Comparison of ENCODE assay signal across 8 cellular contexts in the genomic region with DNA sequence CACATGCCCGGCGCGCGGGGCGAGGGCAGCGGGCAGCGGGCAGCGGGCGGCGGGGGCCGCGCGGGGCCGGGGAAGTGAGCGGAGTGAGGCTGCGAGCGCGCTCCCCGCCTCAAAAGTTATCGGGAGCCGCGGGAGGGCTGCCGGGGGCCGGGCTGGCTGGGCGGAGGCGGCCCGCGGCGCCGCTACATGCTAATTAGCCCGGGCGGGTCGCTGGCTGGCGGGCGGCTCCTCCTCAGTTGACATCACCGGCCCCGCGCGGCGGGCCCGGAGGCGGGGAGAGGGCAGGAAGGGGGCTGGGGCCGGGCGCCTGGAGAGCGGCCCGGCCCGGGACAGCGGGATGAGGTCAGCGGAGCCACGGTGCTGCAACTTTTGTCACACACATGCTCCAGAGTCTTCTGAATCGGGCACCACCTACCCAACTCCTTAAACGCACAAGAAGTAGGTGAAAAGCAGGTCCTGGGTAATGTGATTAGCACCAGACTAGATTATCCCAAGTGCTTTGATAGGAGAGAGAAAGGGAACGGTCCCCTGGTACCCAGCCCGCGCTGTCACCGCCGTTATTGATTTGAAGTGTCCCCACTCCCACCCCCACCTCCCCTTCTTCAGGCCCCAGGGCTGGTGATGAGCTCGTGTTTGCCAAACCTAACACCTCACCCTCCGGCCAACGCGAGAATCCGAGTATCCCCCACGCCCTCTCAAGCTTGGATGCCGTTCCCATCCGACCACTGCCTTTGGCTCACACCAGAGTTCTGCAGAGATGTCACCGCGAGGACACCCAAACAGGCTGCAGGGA. TPM values are rescaled to one million over a fixed set of nuclear protein-coding genes. Genes with fewer than 3 reads are reported as not detected.
DNase-seq lines count a peak whose midpoint lies in the region; ATAC-seq and TF ChIP-seq lines count a peak whose summit lies in the region.

A gene with protein sequence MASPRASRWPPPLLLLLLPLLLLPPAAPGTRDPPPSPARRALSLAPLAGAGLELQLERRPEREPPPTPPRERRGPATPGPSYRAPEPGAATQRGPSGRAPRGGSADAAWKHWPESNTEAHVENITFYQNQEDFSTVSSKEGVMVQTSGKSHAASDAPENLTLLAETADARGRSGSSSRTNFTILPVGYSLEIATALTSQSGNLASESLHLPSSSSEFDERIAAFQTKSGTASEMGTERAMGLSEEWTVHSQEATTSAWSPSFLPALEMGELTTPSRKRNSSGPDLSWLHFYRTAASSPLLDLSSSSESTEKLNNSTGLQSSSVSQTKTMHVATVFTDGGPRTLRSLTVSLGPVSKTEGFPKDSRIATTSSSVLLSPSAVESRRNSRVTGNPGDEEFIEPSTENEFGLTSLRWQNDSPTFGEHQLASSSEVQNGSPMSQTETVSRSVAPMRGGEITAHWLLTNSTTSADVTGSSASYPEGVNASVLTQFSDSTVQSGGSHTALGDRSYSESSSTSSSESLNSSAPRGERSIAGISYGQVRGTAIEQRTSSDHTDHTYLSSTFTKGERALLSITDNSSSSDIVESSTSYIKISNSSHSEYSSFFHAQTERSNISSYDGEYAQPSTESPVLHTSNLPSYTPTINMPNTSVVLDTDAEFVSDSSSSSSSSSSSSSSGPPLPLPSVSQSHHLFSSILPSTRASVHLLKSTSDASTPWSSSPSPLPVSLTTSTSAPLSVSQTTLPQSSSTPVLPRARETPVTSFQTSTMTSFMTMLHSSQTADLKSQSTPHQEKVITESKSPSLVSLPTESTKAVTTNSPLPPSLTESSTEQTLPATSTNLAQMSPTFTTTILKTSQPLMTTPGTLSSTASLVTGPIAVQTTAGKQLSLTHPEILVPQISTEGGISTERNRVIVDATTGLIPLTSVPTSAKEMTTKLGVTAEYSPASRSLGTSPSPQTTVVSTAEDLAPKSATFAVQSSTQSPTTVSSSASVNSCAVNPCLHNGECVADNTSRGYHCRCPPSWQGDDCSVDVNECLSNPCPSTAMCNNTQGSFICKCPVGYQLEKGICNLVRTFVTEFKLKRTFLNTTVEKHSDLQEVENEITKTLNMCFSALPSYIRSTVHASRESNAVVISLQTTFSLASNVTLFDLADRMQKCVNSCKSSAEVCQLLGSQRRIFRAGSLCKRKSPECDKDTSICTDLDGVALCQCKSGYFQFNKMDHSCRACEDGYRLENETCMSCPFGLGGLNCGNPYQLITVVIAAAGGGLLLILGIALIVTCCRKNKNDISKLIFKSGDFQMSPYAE (N-terminal part only) (minus strand): TSS at position 85 of the 793 bp plus-strand sequence. CDS start 107 bp downstream, outside the sequence.

- WGBS in adipose tissue, 3 donors, result 2 to 4% (median 2%) methylated on average over 58 to 67 of the region's 67 CpGs
- WGBS in prostate gland, result under 1% methylated on average over 48 of the region's 67 CpGs

- H3K36me3 Mint-ChIP-seq in CD4-positive, CD25-positive, alpha-beta regulatory T cell, result no peaks in the 10 kb centered on the region

- no peaks in the 10 kb centered on the region for H3K9me3 Mint-ChIP-seq in CD4-positive, CD25-positive, alpha-beta regulatory T cell

- peak within 1 kb of the TSS; percentile 92 to 95 (median 94) for H3K27ac Mint-ChIP-seq in CD4-positive, CD25-positive, alpha-beta regulatory T cell

- peaks cover 11% of the 10 kb centered on the region for H3K27me3 Mint-ChIP-seq in CD4-positive, CD25-positive, alpha-beta regulatory T cell

- peak in 1 of 4 experiments; percentile 2 for TF ChIP-seq CTCF in prostate gland (IDR thresholded peaks at IDR 0.05)
- TF ChIP-seq CTCF in upper lobe of right lung (IDR thresholded peaks at IDR 0.05), result no peak

- peaks cover 19 to 44% (median 34%) of the 10 kb centered on the region in 4 donors for H3K4me1 Mint-ChIP-seq in CD4-positive, CD25-positive, alpha-beta regulatory T cell

- peak within 1 kb of the TSS; percentile 90 for H3K4me3 ChIP-seq in CD4-positive, CD25-positive, alpha-beta regulatory T cell (ENCODE audit: low read depth, low read length)
- H3K4me3 ChIP-seq in prostate gland (peak within 1 kb of the TSS; percentile 53 to 55), upper lobe of right lung (peak within 1 kb of the TSS; percentile 84)

- peak; percentile 66 for TF ChIP-seq POLR2A in prostate gland (IDR thresholded peaks at IDR 0.05)

- peak within 1 kb of the TSS; percentile 86 for H3K27ac ChIP-seq in CD4-positive, CD25-positive, alpha-beta regulatory T cell (ENCODE audit: insufficient read depth, low read length, poor library complexity, severe bottlenecking)
- H3K27ac ChIP-seq in adipose tissue (ENCODE audit: low read depth, low read length) (no peak within 1 kb of the TSS), prostate gland (peak within 1 kb of the TSS; percentile 77 to 80), upper lobe of right lung (peak within 1 kb of the TSS; percentile 89)

- DNase-seq in CD4-positive, CD25-positive, alpha-beta regulatory T cell, result peak; percentile 64 to 79 (median 72)
- DNase-seq in HUDEP-2 (lab: John Stamatoyannopoulos, UW; ENCODE audit: unreplicated experiment in 76 of 76), result peak in 48 of 76 experiments; percentile 5 to 56 (median 28)
- DNase-seq in T follicular helper cell (ENCODE audit: low read depth), result peak; percentile 59
- peak; percentile 94 for DNase-seq in left cardiac atrium
- peak; percentile 84 for DNase-seq in prostate gland (ENCODE audit: low spot score)
- DNase-seq in upper lobe of right lung, result peak; percentile 93

- H3K9me3 ChIP-seq in CD4-positive, CD25-positive, alpha-beta regulatory T cell (ENCODE audit: control insufficient read depth in 2 of 2, low read length in 2 of 2), result no peaks in the 10 kb centered on the region
- H3K9me3 ChIP-seq in prostate gland, result no peaks in the 10 kb centered on the region
- no peaks in the 10 kb centered on the region for H3K9me3 ChIP-seq in upper lobe of right lung

- peaks cover 45% of the 10 kb centered on the region for H3K4me1 ChIP-seq in CD4-positive, CD25-positive, alpha-beta regulatory T cell (ENCODE audit: control insufficient read depth, insufficient read depth, low read length, poor library complexity, severe bottlenecking)
- H3K4me1 ChIP-seq in prostate gland (replicated peaks), result peaks cover 5% of the 10 kb centered on the region
- H3K4me1 ChIP-seq in upper lobe of right lung, result peaks cover 52% of the 10 kb centered on the region

- ATAC-seq in CD4-positive, CD25-positive, alpha-beta regulatory T cell (ENCODE audit: low read depth in 2 of 2), result peak; percentile 72 to 74
- ATAC-seq in GM19452 (IDR thresholded peaks at IDR 0.05; ENCODE audit: unreplicated experiment) (peak; percentile 49), left cardiac atrium (peak; percentile 87 to 88), upper lobe of right lung (peak; percentile 94)

- peak within 1 kb of the TSS; percentile 92 to 99 (median 96) for H3K4me3 Mint-ChIP-seq in CD4-positive, CD25-positive, alpha-beta regulatory T cell

- H3K36me3 ChIP-seq in CD4-positive, CD25-positive, alpha-beta regulatory T cell (ENCODE audit: control insufficient read depth, insufficient read depth, low read length), result no peaks in the 10 kb centered on the region
- H3K36me3 ChIP-seq in prostate gland (no peaks in the 10 kb centered on the region), upper lobe of right lung (no peaks in the 10 kb centered on the region)

- peaks cover under 1% of the 10 kb centered on the region for H3K27me3 ChIP-seq in CD4-positive, CD25-positive, alpha-beta regulatory T cell (ENCODE audit: control insufficient read depth, insufficient read depth, low read length)
- H3K27me3 ChIP-seq in prostate gland (replicated peaks; ENCODE audit: insufficient read depth), result no peaks in the 10 kb centered on the region
- no peaks in the 10 kb centered on the region for H3K27me3 ChIP-seq in upper lobe of right lung

- intact Hi-C loops in left cardiac atrium (cut with DNase I), result no loop called here
- intact Hi-C loops in prostate gland (cut with DNase I), result loop anchor here (2.0 to 10.0 kb wide), 3 partner anchors 53 to 539 kb away; partner anchors contain the start of gene OSBPL11
- intact Hi-C loops in upper lobe of right lung (cut with DNase I), result loop anchor here (10.0 kb wide), 1 partner anchor 89 kb away; no protein-coding TSS in a partner anchor

RNA-seq across cellular contexts. Expression of the gene that starts here (rescaled TPM):
- total RNA-seq in CD4-positive, CD25-positive, alpha-beta regulatory T cell, result 24.8 TPM
- polyA plus RNA-seq in CD4-positive, CD25-positive, alpha-beta regulatory T cell, result 1 to 10 TPM in 3 of 4 donors, under 1 TPM in 1; 0.95 to 3.4 (median 2.1) TPM
- 10 to 100 TPM in 2 of 3 donors, 1 to 10 TPM in 1; 7.0 to 36.6 (median 14.1) TPM for polyA plus RNA-seq in adipose tissue
- total RNA-seq in left cardiac atrium (100 to 1,000 TPM; 120 to 149 TPM), prostate gland (100 to 1,000 TPM in 1 of 2 donors, 10 to 100 TPM in 1; 27.5 to 130 TPM), upper lobe of right lung (234 TPM)

Comparison
In these comparisons a context has a peak if more than half of its experiments do, and no peak if none do; other contexts are left out.
1. DNase-seq: peak in every context shown above with its lines; median percentile 94 in left cardiac atrium; 93 in upper lobe of right lung; 84 in prostate gland; 72 in CD4-positive, CD25-positive, alpha-beta regulatory T cell; 59 in T follicular helper cell; 28 in HUDEP-2.
2. intact Hi-C loops: an anchor here in prostate gland (2.0 to 10.0 kb wide) and upper lobe of right lung (10.0 kb wide); none called in left cardiac atrium.